ENCODE assay signal across 2 cellular contexts in the genomic region with DNA sequence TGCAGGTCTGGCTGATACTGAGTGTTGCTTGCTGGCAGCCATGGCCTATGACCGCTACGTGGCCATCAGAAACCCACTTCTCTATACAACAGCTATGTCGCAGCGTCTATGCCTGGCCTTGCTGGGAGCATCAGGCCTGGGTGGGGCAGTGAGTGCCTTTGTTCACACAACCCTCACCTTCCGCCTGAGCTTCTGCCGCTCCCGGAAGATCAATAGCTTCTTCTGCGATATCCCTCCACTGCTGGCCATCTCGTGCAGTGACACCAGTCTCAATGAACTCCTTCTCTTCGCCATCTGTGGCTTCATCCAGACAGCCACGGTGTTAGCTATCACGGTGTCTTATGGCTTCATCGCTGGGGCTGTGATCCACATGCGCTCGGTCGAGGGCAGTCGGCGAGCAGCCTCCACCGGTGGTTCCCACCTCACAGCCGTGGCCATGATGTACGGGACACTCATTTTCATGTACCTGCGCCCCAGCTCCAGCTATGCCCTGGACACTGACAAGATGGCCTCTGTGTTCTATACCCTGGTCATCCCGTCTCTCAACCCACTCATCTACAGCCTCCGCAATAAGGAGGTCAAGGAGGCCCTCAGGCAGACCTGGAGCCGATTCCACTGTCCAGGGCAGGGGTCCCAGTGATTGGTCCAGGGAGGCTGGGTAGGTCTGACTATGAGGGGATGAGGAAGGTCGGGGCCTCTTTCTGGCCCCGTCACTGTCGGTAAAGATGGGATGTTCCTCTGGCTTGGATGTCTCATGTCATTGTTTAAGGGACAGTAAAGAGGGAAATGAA.
TF ChIP-seq lines count a peak whose summit lies in the region.

No MANE protein-coding gene starts in this region.

TF ChIP-seq in IMR-90, 13 proteins besides CTCF, POLR2A, EP300 and RAD21:
- TF ChIP-seq MAFK (IDR thresholded peaks at IDR 0.05; ENCODE audit: low read depth, low read length), result no peak
- TF ChIP-seq NFE2L2 (IDR thresholded peaks at IDR 0.05; ENCODE audit: low read depth, low read length), result no peak
- TF ChIP-seq CHD1 (IDR thresholded peaks at IDR 0.05; ENCODE audit: low read depth, low read length), result no peak

TF ChIP-seq in H1, 55 proteins besides CTCF, POLR2A, EP300 and RAD21:
- TF ChIP-seq TAF7 (optimal IDR thresholded peaks at IDR 0.05; ENCODE audit: borderline replicate concordance, low read depth, low read length) (no peak), SUZ12 (IDR thresholded peaks at IDR 0.05; ENCODE audit: low read length) (no peak), JUN (IDR thresholded peaks at IDR 0.05; ENCODE audit: low read depth, low read length) (no peak), PHF8 (conservative IDR thresholded peaks at IDR 0.05; ENCODE audit: low read depth, low read length) (no peak), EGR1 (IDR thresholded peaks at IDR 0.05; ENCODE audit: borderline replicate concordance, low read depth, low read length) (no peak), TAF1 (IDR thresholded peaks at IDR 0.05; ENCODE audit: low read depth, low read length) (no peak), BACH1 (IDR thresholded peaks at IDR 0.05; ENCODE audit: low read length) (no peak), GABPA (IDR thresholded peaks at IDR 0.05; ENCODE audit: borderline replicate concordance, insufficient read depth, low read length) (no peak), SAP30 (IDR thresholded peaks at IDR 0.05; ENCODE audit: insufficient read depth, insufficient replicate concordance, low read length) (no peak)
- TF ChIP-seq, protein P1, sequence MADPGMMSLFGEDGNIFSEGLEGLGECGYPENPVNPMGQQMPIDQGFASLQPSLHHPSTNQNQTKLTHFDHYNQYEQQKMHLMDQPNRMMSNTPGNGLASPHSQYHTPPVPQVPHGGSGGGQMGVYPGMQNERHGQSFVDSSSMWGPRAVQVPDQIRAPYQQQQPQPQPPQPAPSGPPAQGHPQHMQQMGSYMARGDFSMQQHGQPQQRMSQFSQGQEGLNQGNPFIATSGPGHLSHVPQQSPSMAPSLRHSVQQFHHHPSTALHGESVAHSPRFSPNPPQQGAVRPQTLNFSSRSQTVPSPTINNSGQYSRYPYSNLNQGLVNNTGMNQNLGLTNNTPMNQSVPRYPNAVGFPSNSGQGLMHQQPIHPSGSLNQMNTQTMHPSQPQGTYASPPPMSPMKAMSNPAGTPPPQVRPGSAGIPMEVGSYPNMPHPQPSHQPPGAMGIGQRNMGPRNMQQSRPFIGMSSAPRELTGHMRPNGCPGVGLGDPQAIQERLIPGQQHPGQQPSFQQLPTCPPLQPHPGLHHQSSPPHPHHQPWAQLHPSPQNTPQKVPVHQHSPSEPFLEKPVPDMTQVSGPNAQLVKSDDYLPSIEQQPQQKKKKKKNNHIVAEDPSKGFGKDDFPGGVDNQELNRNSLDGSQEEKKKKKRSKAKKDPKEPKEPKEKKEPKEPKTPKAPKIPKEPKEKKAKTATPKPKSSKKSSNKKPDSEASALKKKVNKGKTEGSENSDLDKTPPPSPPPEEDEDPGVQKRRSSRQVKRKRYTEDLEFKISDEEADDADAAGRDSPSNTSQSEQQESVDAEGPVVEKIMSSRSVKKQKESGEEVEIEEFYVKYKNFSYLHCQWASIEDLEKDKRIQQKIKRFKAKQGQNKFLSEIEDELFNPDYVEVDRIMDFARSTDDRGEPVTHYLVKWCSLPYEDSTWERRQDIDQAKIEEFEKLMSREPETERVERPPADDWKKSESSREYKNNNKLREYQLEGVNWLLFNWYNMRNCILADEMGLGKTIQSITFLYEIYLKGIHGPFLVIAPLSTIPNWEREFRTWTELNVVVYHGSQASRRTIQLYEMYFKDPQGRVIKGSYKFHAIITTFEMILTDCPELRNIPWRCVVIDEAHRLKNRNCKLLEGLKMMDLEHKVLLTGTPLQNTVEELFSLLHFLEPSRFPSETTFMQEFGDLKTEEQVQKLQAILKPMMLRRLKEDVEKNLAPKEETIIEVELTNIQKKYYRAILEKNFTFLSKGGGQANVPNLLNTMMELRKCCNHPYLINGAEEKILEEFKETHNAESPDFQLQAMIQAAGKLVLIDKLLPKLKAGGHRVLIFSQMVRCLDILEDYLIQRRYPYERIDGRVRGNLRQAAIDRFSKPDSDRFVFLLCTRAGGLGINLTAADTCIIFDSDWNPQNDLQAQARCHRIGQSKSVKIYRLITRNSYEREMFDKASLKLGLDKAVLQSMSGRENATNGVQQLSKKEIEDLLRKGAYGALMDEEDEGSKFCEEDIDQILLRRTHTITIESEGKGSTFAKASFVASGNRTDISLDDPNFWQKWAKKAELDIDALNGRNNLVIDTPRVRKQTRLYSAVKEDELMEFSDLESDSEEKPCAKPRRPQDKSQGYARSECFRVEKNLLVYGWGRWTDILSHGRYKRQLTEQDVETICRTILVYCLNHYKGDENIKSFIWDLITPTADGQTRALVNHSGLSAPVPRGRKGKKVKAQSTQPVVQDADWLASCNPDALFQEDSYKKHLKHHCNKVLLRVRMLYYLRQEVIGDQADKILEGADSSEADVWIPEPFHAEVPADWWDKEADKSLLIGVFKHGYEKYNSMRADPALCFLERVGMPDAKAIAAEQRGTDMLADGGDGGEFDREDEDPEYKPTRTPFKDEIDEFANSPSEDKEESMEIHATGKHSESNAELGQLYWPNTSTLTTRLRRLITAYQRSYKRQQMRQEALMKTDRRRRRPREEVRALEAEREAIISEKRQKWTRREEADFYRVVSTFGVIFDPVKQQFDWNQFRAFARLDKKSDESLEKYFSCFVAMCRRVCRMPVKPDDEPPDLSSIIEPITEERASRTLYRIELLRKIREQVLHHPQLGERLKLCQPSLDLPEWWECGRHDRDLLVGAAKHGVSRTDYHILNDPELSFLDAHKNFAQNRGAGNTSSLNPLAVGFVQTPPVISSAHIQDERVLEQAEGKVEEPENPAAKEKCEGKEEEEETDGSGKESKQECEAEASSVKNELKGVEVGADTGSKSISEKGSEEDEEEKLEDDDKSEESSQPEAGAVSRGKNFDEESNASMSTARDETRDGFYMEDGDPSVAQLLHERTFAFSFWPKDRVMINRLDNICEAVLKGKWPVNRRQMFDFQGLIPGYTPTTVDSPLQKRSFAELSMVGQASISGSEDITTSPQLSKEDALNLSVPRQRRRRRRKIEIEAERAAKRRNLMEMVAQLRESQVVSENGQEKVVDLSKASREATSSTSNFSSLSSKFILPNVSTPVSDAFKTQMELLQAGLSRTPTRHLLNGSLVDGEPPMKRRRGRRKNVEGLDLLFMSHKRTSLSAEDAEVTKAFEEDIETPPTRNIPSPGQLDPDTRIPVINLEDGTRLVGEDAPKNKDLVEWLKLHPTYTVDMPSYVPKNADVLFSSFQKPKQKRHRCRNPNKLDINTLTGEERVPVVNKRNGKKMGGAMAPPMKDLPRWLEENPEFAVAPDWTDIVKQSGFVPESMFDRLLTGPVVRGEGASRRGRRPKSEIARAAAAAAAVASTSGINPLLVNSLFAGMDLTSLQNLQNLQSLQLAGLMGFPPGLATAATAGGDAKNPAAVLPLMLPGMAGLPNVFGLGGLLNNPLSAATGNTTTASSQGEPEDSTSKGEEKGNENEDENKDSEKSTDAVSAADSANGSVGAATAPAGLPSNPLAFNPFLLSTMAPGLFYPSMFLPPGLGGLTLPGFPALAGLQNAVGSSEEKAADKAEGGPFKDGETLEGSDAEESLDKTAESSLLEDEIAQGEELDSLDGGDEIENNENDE (IDR thresholded peaks at IDR 0.05; ENCODE audit: insufficient replicate concordance, low read length), result no peak
